In genomic region chr1:85125891-85126290, GRCh38 we compare ENCODE assay signal across 15 cellular contexts.
"Had no signal": no experiment of that assay in that cellular context is flagged by ENCODE, and none has a peak within 500 bp of the region (broad histone marks: within the 10 kb centered on the region; RNA-seq: fewer than 3 reads in every experiment).

No MANE protein-coding gene starts in this region.

- H3K4me3 Mint-ChIP-seq: activated naive CD4-positive, alpha-beta T cell treated with anti-CD3 and anti-CD28 coated beads, Interleukin-2, amount 10 ng/mL, durations not matched to agents 7 days and 5 days; activated T-helper 17 cell treated with anti-CD3 and anti-CD28 coated beads, Interleukin-2, amount 50 U/mL, for 72 hours; central memory CD8-positive, alpha-beta T cell; endodermal cell; immature natural killer cell; nephron; T-cell had no signal

- H3K27ac Mint-ChIP-seq: activated naive CD4-positive, alpha-beta T cell treated with anti-CD3 and anti-CD28 coated beads, Interleukin-2, amount 10 ng/mL, durations not matched to agents 7 days and 5 days; activated T-helper 17 cell treated with anti-CD3 and anti-CD28 coated beads, Interleukin-2, amount 50 U/mL, for 72 hours; endodermal cell; immature natural killer cell; nephron; T-cell had no signal

- H3K4me1 Mint-ChIP-seq: activated naive CD4-positive, alpha-beta T cell treated with anti-CD3 and anti-CD28 coated beads, Interleukin-2, amount 10 ng/mL, durations not matched to agents 7 days and 5 days; activated T-helper 17 cell treated with anti-CD3 and anti-CD28 coated beads, Interleukin-2, amount 50 U/mL, for 72 hours; central memory CD8-positive, alpha-beta T cell; immature natural killer cell; nephron; T-cell had no signal

- H3K27me3 ChIP-seq: foreskin keratinocyte had no signal

- H3K27me3 Mint-ChIP-seq: central memory CD8-positive, alpha-beta T cell had no signal

- H3K36me3 ChIP-seq: WERI-Rb-1 had no signal

- H3K27ac ChIP-seq: foreskin keratinocyte, WERI-Rb-1 had no signal

- DNase-seq: activated CD4-positive, alpha-beta T cell treated with anti-CD3 and anti-CD28 coated beads for 4 hours; activated naive CD4-positive, alpha-beta T cell treated with anti-CD3 and anti-CD28 coated beads, Interleukin-2, amount 10 ng/mL, durations not matched to agents 7 days and 5 days; endodermal cell; foreskin keratinocyte; immature natural killer cell; occipital lobe; stimulated activated CD4-positive, alpha-beta T cell treated with anti-CD3 and anti-CD28 coated beads, Interleukin-2, amount 100 ng/mL, for 48 hours; stimulated activated naive CD4-positive, alpha-beta T cell treated with Interleukin-2 at 50 U/mL for 16 hours; T-cell; T1000; trophoblast cell; WERI-Rb-1 had no signal

- ATAC-seq: activated T-helper 17 cell treated with anti-CD3 and anti-CD28 coated beads, Interleukin-2, amount 50 U/mL, for 72 hours; foreskin keratinocyte; T-cell had no signal

- H3K9me3 Mint-ChIP-seq: activated naive CD4-positive, alpha-beta T cell treated with anti-CD3 and anti-CD28 coated beads, Interleukin-2, amount 10 ng/mL, durations not matched to agents 7 days and 5 days; activated T-helper 17 cell treated with anti-CD3 and anti-CD28 coated beads, Interleukin-2, amount 50 U/mL, for 72 hours; central memory CD8-positive, alpha-beta T cell; endodermal cell; nephron; T-cell had no signal

- H3K36me3 Mint-ChIP-seq: activated naive CD4-positive, alpha-beta T cell treated with anti-CD3 and anti-CD28 coated beads, Interleukin-2, amount 10 ng/mL, durations not matched to agents 7 days and 5 days; immature natural killer cell; T-cell had no signal
